In the genomic region with DNA sequence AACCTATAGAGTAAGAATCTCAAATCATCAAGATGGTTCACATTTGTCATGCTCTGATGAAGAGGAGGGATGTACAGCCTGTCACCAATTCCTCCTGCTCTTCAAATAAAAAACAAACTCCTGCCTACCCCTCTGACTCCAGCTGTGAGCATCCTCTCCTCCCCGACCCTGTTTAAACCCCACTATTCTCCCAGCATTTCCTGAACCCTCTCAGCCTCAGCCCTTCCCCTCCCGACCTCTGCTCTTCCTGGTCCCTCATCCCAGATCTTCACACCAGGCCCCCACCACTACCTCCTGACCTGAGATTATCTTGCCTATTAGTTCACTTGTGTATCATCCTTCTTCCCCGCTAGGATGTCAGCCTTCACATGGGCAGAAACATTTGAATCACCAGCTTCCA, we compare ENCODE assay signal across 16 cellular contexts.
DNase-seq lines count a peak whose midpoint lies in the region; ATAC-seq and TF ChIP-seq lines count a peak whose summit lies in the region.
"Had no signal": no experiment of that assay in that cellular context is flagged by ENCODE, and none has a peak within 500 bp of the region (broad histone marks: within the 10 kb centered on the region; RNA-seq: fewer than 3 reads in every experiment).

No MANE protein-coding gene starts in this region.

- H3K9me3 ChIP-seq in osteoblast (ENCODE audit: low read depth, low read length), result no peaks in the 10 kb centered on the region
- H3K9me3 ChIP-seq: breast epithelium, left lung, tibial artery had no signal

- H3K27me3 Mint-ChIP-seq in activated CD4-positive, alpha-beta T cell treated with anti-CD3 and anti-CD28 coated beads for 36 hours, result no peaks in the 10 kb centered on the region
- H3K27me3 Mint-ChIP-seq in brain, result no peaks in the 10 kb centered on the region

- peak overlapping the region; percentile 18 for H3K27ac ChIP-seq in osteoblast (ENCODE audit: low read depth, low read length)
- H3K27ac ChIP-seq: breast epithelium, left lung, tibial artery had no signal

- peaks cover 34% of the 10 kb centered on the region for H3K4me1 ChIP-seq in osteoblast (ENCODE audit: insufficient read depth, low read length)

- H3K4me3 ChIP-seq in osteoblast (ENCODE audit: insufficient read depth, low read length), result no peak overlapping the region
- H3K4me3 ChIP-seq: breast epithelium, left lung, tibial artery had no signal

- no peak for TF ChIP-seq CTCF in brain (conservative IDR thresholded peaks at IDR 0.05)
- no peak for TF ChIP-seq CTCF in osteoblast (IDR thresholded peaks at IDR 0.05; ENCODE audit: extremely low read depth, low read depth, low read length)

- peak overlapping the region; percentile 65 for H3K27ac Mint-ChIP-seq in activated CD4-positive, alpha-beta T cell treated with anti-CD3 and anti-CD28 coated beads for 36 hours
- peak overlapping the region in 3 of 5 experiments; percentile 21 to 67 (median 31) for H3K27ac Mint-ChIP-seq in brain

- peaks cover 55% of the 10 kb centered on the region for H3K36me3 ChIP-seq in osteoblast (ENCODE audit: insufficient read depth, low read length)
- H3K36me3 ChIP-seq: breast epithelium had no signal

- no peak overlapping the region for H3K4me3 Mint-ChIP-seq in activated CD4-positive, alpha-beta T cell treated with anti-CD3 and anti-CD28 coated beads for 36 hours
- H3K4me3 Mint-ChIP-seq in brain, result no peak overlapping the region

- POLR2A ChIA-PET in activated CD4-positive, alpha-beta T cell treated with anti-CD3 and anti-CD28 coated beads for 36 hours (lab: Charles Lee), result interaction anchor here (0.6 kb wide), 1 partner anchor 16 kb away, joined by 3 read pairs; no protein-coding TSS in a partner anchor

- H2AFZ ChIP-seq in osteoblast (ENCODE audit: low read length), result no peak overlapping the region

- H4K20me1 ChIP-seq in osteoblast (ENCODE audit: insufficient read depth, low read length), result no peaks in the 10 kb centered on the region

- CTCF ChIA-PET in activated CD4-positive, alpha-beta T cell treated with anti-CD3 and anti-CD28 coated beads for 36 hours (lab: Charles Lee), result interaction anchor here (0.5 to 2.4 kb wide), 4 partner anchors 48 to 383 kb away, joined by 3 to 10 read pairs (median 3); no protein-coding TSS in a partner anchor

- H3K27me3 ChIP-seq in osteoblast (ENCODE audit: insufficient read depth, low read length), result no peaks in the 10 kb centered on the region
- H3K27me3 ChIP-seq: breast epithelium, left lung, tibial artery had no signal

- peaks cover 13% of the 10 kb centered on the region for H3K4me1 Mint-ChIP-seq in activated CD4-positive, alpha-beta T cell treated with anti-CD3 and anti-CD28 coated beads for 36 hours
- peaks cover 17% of the 10 kb centered on the region for H3K4me1 Mint-ChIP-seq in brain

- intact Hi-C loops in activated CD4-positive, alpha-beta T cell treated with anti-CD3 and anti-CD28 coated beads for 36 hours (cut with DNase I, micrococcal nuclease), result no loop called here

- no peak overlapping the region for H3K4me2 ChIP-seq in osteoblast (ENCODE audit: insufficient read depth, low read length)

- ATAC-seq in activated CD4-positive, alpha-beta T cell treated with anti-CD3 and anti-CD28 coated beads for 36 hours, result no peak
- ATAC-seq in HG03565 (IDR thresholded peaks at IDR 0.05; ENCODE audit: unreplicated experiment), result no peak
- ATAC-seq: left lung had no signal

- no peak for DNase-seq in activated CD4-positive, alpha-beta T cell treated with anti-CD3 and anti-CD28 coated beads for 36 hours
- no peak for DNase-seq in activated CD4-positive, alpha-beta T cell treated with anti-CD3 and anti-CD28 coated beads, Interleukin-2, amount 50 U/mL, for 4 hours
- DNase-seq in NCI-H146 treated with DMSO at 0.1 percent for 48 hours (lab: John Stamatoyannopoulos, UW; ENCODE audit: unreplicated experiment), result peak; percentile 39
- DNase-seq in osteoblast (ENCODE audit: insufficient read length, low spot score, missing footprints), result no peak
- no peak for DNase-seq in dermis blood vessel endothelial cell
- DNase-seq in medulla oblongata (ENCODE audit: extremely low spot score), result no peak
- DNase-seq: activated CD8-positive, alpha-beta memory T cell treated with anti-CD3 and anti-CD28 coated beads for 24 hours; activated gamma-delta T cell; left lung; NCI-H187 treated with DMSO at 0.1 percent for 48 hours; SHP77; stimulated activated CD4-positive, alpha-beta T cell treated with anti-CD3 and anti-CD28 coated beads, Interleukin-1b, Interleukin-23, amount 100 ng/mL, for 48 hours had no signal

- H3K36me3 Mint-ChIP-seq in activated CD4-positive, alpha-beta T cell treated with anti-CD3 and anti-CD28 coated beads for 36 hours (ENCODE audit: low read depth), result peaks cover 55% of the 10 kb centered on the region
- peaks cover 87% of the 10 kb centered on the region for H3K36me3 Mint-ChIP-seq in brain

- peaks cover 4% of the 10 kb centered on the region for H3K79me2 ChIP-seq in osteoblast (ENCODE audit: insufficient read depth, low read length)

- no peaks in the 10 kb centered on the region for H3K9me3 Mint-ChIP-seq in activated CD4-positive, alpha-beta T cell treated with anti-CD3 and anti-CD28 coated beads for 36 hours (ENCODE audit: low read depth)
- no peaks in the 10 kb centered on the region for H3K9me3 Mint-ChIP-seq in brain
